7 cellular contexts compared by ENCODE assay signal in the genomic region with DNA sequence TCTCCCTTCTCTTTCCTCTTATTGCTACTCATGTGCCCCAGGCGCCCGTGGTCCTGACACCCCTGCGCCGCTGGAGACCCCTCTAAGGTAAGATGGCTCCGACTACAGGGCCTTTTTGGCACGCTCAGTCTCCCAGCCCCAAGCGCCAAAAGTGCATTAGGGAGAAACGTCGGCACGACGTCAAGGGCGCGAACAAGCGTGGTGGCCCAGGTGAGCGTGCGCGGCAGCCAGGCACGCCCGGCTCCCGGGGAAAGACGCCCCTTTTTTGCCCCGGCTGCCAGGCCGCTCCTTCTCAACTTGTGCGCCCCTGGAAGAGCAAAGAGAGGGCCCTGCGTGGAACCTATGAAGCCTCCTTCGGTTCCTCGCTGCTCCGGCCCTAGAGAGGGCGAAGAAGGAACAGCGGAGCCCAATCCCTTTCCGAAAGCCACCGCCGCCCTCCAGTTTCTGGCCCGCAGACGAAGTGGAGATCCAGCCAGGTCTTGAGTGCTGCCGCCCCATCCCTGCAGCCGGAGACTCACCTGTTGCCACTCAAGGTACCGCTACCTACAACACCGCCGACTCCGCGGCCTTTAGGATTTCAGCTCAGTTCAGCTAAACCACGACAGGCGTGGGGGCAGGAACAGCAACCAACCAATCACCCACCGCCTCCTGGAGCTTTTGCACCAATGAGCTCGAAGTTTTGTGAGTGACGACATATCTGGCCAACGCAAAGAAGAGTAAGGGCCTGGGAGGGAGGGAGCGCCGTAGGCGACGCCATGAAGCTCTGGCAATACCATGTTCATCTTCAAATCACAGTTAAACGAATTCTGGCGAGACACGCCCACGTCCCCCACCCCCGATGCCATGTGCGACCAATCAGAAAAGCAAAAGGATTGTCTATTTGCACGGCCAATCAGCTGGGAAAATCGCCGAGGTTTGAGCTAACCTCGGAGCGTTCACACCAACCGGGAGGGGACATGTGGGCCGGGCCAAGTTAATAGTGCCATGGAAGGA. TPM values are rescaled to one million over a fixed set of nuclear protein-coding genes. Genes with fewer than 3 reads are reported as not detected.
DNase-seq lines count a peak whose midpoint lies in the region; ATAC-seq lines count a peak whose summit lies in the region.
"Not testable (repeated sequence)": the region's sequence is repeated elsewhere in the genome, so short reads cannot be mapped to it uniquely, and the experiment has no call there.

TSS of gene ARL17A (minus strand) at position 609 of the 993 bp plus-strand sequence. CDS start 3,369 bp downstream, outside the sequence.

- H3K4me1 ChIP-seq in SJCRH30; effector memory CD4-positive, alpha-beta T cell (ENCODE audit: control insufficient read depth, insufficient read depth, low read length, poor library complexity, severe bottlenecking); muscle layer of colon (ENCODE audit: insufficient read depth, low read length): not testable (repeated sequence)

- H3K27ac ChIP-seq in SJCRH30; effector memory CD4-positive, alpha-beta T cell (ENCODE audit: insufficient read depth, low read length, poor library complexity, severe bottlenecking): not testable (repeated sequence)
- H3K27ac ChIP-seq in muscle layer of colon (ENCODE audit: low read depth, low read length) = peak within 1 kb of the TSS; percentile 24

- not testable (repeated sequence) for H3K9me3 ChIP-seq in SJCRH30 (replicated peaks); effector memory CD4-positive, alpha-beta T cell (ENCODE audit: control insufficient read depth, low read length); muscle layer of colon (ENCODE audit: low read length)

- H3K4me3 ChIP-seq in SJCRH30; effector memory CD4-positive, alpha-beta T cell (ENCODE audit: insufficient read depth, low read depth, low read length, poor library complexity, severe bottlenecking); muscle layer of colon (ENCODE audit: low read depth in 1 of 2, low read length in 2 of 2): not testable (repeated sequence)

- ATAC-seq in GM19372 (IDR thresholded peaks at IDR 0.05; ENCODE audit: low read depth, unreplicated experiment) (peak; percentile 77), HG02981 (IDR thresholded peaks at IDR 0.05; ENCODE audit: unreplicated experiment) (peak; percentile 90)

- not testable (repeated sequence) for H3K9ac ChIP-seq in muscle layer of colon (ENCODE audit: low read length)

- DNase-seq in SJCRH30 = peak in 1 of 2 experiments; percentile 92
- DNase-seq in activated T-cell treated with anti-CD3 and anti-CD28 coated beads for 48 hours (ENCODE audit: low read depth) = peak; percentile 65
- DNase-seq in effector memory CD4-positive, alpha-beta T cell = peak; percentile 78 to 80 (median 80)
- peak; percentile 65 for DNase-seq in stimulated activated CD4-positive, alpha-beta T cell treated with anti-CD3 and anti-CD28 coated beads, Interleukin-4, amount 100 ng/mL, for 1 hour

- H3K36me3 ChIP-seq in SJCRH30; effector memory CD4-positive, alpha-beta T cell (ENCODE audit: control insufficient read depth, insufficient read depth, low read length); muscle layer of colon (ENCODE audit: insufficient read depth, low read length): not testable (repeated sequence)

- H3K27me3 ChIP-seq in SJCRH30; effector memory CD4-positive, alpha-beta T cell (replicated peaks; ENCODE audit: control insufficient read depth, insufficient read depth, low read length, poor library complexity, severe bottlenecking); muscle layer of colon (ENCODE audit: control insufficient read depth in 1 of 2, insufficient read depth in 2 of 2, low read length in 2 of 2): not testable (repeated sequence)

RNA-seq across cellular contexts. Expression of gene ARL17A, which starts in this region (rescaled TPM):
- 23.6 and 30.4 TPM in 2 replicates for total RNA-seq in SJCRH30 (2014; rRNA removed; shearing (Covaris generic))
